In the genomic region with DNA sequence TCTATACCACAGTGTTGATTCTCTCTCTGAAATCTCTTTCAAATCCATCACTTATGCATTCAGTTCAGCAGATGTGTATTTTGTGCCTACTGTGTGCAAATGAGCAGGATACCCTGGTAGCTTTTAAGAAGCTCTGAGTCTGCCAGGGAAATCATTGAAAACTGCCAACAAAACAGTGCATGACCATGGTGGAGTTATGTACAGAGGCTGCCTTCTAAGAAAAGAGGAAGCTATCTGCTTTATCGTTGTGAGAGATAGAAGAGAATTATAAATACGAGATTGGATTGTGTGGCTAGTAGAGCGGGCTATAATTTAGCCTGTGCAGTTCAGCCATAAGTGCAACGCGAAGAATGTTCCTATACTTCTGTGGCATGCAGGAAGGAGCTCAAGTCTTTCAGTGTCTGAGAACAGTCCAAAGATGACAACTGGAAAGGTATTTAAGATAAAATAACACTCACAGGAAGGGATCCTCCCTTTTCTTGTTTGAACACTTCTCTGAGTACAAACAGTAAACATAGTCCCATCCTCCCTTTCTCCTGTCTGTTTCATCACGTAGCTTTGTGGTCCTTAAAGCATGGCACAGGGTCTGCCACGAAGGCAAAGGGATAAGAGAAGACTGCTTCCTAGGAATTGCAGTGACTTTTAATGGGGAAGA, we compare ENCODE assay signal across 12 cellular contexts. TPM values are rescaled to one million over a fixed set of nuclear protein-coding genes. Genes with fewer than 3 reads are reported as not detected.
A peak's percentile ranks its signal among the peaks of the same experiment; 100 is the strongest.
DNase-seq lines count a peak whose midpoint lies in the region; ATAC-seq and TF ChIP-seq lines count a peak whose summit lies in the region.
"Had no signal": no experiment of that assay in that cellular context is flagged by ENCODE, and none has a peak within 500 bp of the region (broad histone marks: within the 10 kb centered on the region; RNA-seq: fewer than 3 reads in every experiment).

No MANE protein-coding gene starts in this region.

- peaks cover 53% of the 10 kb centered on the region for H3K4me1 Mint-ChIP-seq in activated CD8-positive, alpha-beta T cell treated with anti-CD3 and anti-CD28 coated beads, Interleukin-2, amount 10 ng/mL, durations not matched to agents 7 days and 5 days (ENCODE audit: low read depth)

- no peak for TF ChIP-seq RAD21 in liver (IDR thresholded peaks at IDR 0.05)

- peaks cover 7% of the 10 kb centered on the region for H3K36me3 Mint-ChIP-seq in activated CD8-positive, alpha-beta T cell treated with anti-CD3 and anti-CD28 coated beads, Interleukin-2, amount 10 ng/mL, durations not matched to agents 7 days and 5 days (ENCODE audit: low read depth)

- no peak overlapping the region for H3K27ac ChIP-seq in HEK293 (ENCODE audit: extremely low read depth, low read depth, low read length)
- H3K27ac ChIP-seq in liver (ENCODE audit: low read depth in 1 of 2, low read length in 2 of 2), result peak overlapping the region; percentile 15 to 65
- H3K27ac ChIP-seq: RWPE1, thoracic aorta had no signal

- POLR2A ChIA-PET in HEK293 (lab: Yijun Ruan, JAX), result interaction anchor here (1.7 kb wide), 1 partner anchor 517 kb away, joined by 3 read pairs; a partner anchor contains a TSS
- POLR2A ChIA-PET in activated CD8-positive, alpha-beta T cell treated with anti-CD3 and anti-CD28 coated beads, Interleukin-2, amount 10 ng/mL, durations not matched to agents 7 days and 5 days (lab: Charles Lee), result interaction anchor here (0.9 to 5.8 kb wide), 4 partner anchors 9 to 129 kb away, joined by 4 to 29 read pairs (median 5); no protein-coding TSS in a partner anchor

- H3K27ac Mint-ChIP-seq in activated CD8-positive, alpha-beta T cell treated with anti-CD3 and anti-CD28 coated beads, Interleukin-2, amount 10 ng/mL, durations not matched to agents 7 days and 5 days, result peak overlapping the region; percentile 44

- H3K36me3 ChIP-seq in HEK293 (ENCODE audit: control insufficient read depth in 2 of 2, insufficient read depth in 1 of 2, low read length in 2 of 2), result no peaks in the 10 kb centered on the region
- H3K36me3 ChIP-seq in liver (ENCODE audit: control insufficient read depth in 4 of 4, insufficient read depth in 3 of 4, low read depth in 1 of 4, low read length in 3 of 4), result no peaks in the 10 kb centered on the region
- H3K36me3 ChIP-seq: thoracic aorta had no signal

- DNase-seq in AML-193 (lab: John Stamatoyannopoulos, UW), result peak; percentile 18 to 34
- DNase-seq in activated CD8-positive, alpha-beta T cell treated with anti-CD3 and anti-CD28 coated beads, Interleukin-2, amount 10 ng/mL, durations not matched to agents 7 days and 5 days, result no peak
- DNase-seq in dermis blood vessel endothelial cell, result no peak
- no peak for DNase-seq in putamen (ENCODE audit: low spot score)
- DNase-seq in mucosa of gallbladder (ENCODE audit: low spot score), result no peak
- DNase-seq in cerebellar cortex (ENCODE audit: low spot score), result no peak
- DNase-seq: NCI-H2227 treated with DMSO at 0.1 percent for 48 hours had no signal

- CTCF ChIA-PET in HEK293 (lab: Yijun Ruan, JAX), result interaction anchor here (0.5 to 5.7 kb wide), 12 partner anchors 9 to 832 kb away, joined by 3 to 45 read pairs (median 3); no protein-coding TSS in a partner anchor
- CTCF ChIA-PET in activated CD8-positive, alpha-beta T cell treated with anti-CD3 and anti-CD28 coated beads, Interleukin-2, amount 10 ng/mL, durations not matched to agents 7 days and 5 days (lab: Charles Lee), result interaction anchor here (0.7 to 7.7 kb wide), 17 partner anchors 10 to 518 kb away, joined by 3 to 174 read pairs (median 4); no protein-coding TSS in a partner anchor

- no peaks in the 10 kb centered on the region for H3K27me3 Mint-ChIP-seq in activated CD8-positive, alpha-beta T cell treated with anti-CD3 and anti-CD28 coated beads, Interleukin-2, amount 10 ng/mL, durations not matched to agents 7 days and 5 days (ENCODE audit: low read depth)

- H3K4me3 Mint-ChIP-seq in activated CD8-positive, alpha-beta T cell treated with anti-CD3 and anti-CD28 coated beads, Interleukin-2, amount 10 ng/mL, durations not matched to agents 7 days and 5 days, result peak overlapping the region; percentile 29

- ATAC-seq in activated CD8-positive, alpha-beta T cell treated with anti-CD3 and anti-CD28 coated beads, Interleukin-2, amount 10 ng/mL, durations not matched to agents 7 days and 5 days, result no peak
- ATAC-seq: HCT116 had no signal

- H3K4me1 ChIP-seq in HEK293 (ENCODE audit: control insufficient read depth, insufficient read depth, low read length) (peaks cover 12% of the 10 kb centered on the region; the same call in 1 of the 2 replicates), liver (ENCODE audit: control insufficient read depth in 4 of 4, insufficient read depth in 4 of 4, low read length in 3 of 4) (peaks cover 3 to 54% (median 38%) of the 10 kb centered on the region in 4 donors)

- TF ChIP-seq CTCF in HEK293 (tag by site-specific recombination; IDR thresholded peaks at IDR 0.05) (no peak), liver (IDR thresholded peaks at IDR 0.05; ENCODE audit: low read depth, low read length, missing input control) (no peak)

- no peak overlapping the region for H3K4me3 ChIP-seq in HEK293 (ENCODE audit: low read depth, low read length)
- H3K4me3 ChIP-seq in liver (ENCODE audit: low read depth in 1 of 3, low read length in 3 of 3), result no peak overlapping the region
- H3K4me3 ChIP-seq: thoracic aorta had no signal

- no peaks in the 10 kb centered on the region for H3K27me3 ChIP-seq in liver (ENCODE audit: control insufficient read depth in 4 of 4, insufficient read depth in 4 of 4, low read length in 3 of 4)

- H3K9me3 Mint-ChIP-seq in activated CD8-positive, alpha-beta T cell treated with anti-CD3 and anti-CD28 coated beads, Interleukin-2, amount 10 ng/mL, durations not matched to agents 7 days and 5 days (ENCODE audit: insufficient read depth), result no peaks in the 10 kb centered on the region

- peak overlapping the region; percentile 12 to 14 for H3K9ac ChIP-seq in liver (ENCODE audit: low read depth in 1 of 2, low read length in 2 of 2)

- H3K9me3 ChIP-seq in HEK293 (ENCODE audit: control insufficient read depth, insufficient read depth, low read depth, low read length), result no peaks in the 10 kb centered on the region
- H3K9me3 ChIP-seq in liver (ENCODE audit: control insufficient read depth in 4 of 4, low read length in 3 of 4), result no peaks in the 10 kb centered on the region
- H3K9me3 ChIP-seq: thoracic aorta had no signal

- 50% methylated on average over 7 of the region's 7 CpGs for WGBS in liver

TF ChIP-seq in HEK293, 187 proteins besides CTCF, POLR2A, EP300 and RAD21:
- no peak for TF ChIP-seq ZBTB48 (tag by site-specific recombination; IDR thresholded peaks at IDR 0.05)
- TF ChIP-seq WT1 (tag by site-specific recombination; IDR thresholded peaks at IDR 0.05), result peak; percentile 98

TF ChIP-seq in liver, 16 proteins besides CTCF, POLR2A, EP300 and RAD21:
- TF ChIP-seq TAF1 (conservative IDR thresholded peaks at IDR 0.05) (no peak), SP1 (IDR thresholded peaks at IDR 0.05) (no peak), FOXA2 (IDR thresholded peaks at IDR 0.05) (no peak), YY1 (IDR thresholded peaks at IDR 0.05) (no peak), RXRA (IDR thresholded peaks at IDR 0.05) (no peak)
- TF ChIP-seq, protein P1, sequence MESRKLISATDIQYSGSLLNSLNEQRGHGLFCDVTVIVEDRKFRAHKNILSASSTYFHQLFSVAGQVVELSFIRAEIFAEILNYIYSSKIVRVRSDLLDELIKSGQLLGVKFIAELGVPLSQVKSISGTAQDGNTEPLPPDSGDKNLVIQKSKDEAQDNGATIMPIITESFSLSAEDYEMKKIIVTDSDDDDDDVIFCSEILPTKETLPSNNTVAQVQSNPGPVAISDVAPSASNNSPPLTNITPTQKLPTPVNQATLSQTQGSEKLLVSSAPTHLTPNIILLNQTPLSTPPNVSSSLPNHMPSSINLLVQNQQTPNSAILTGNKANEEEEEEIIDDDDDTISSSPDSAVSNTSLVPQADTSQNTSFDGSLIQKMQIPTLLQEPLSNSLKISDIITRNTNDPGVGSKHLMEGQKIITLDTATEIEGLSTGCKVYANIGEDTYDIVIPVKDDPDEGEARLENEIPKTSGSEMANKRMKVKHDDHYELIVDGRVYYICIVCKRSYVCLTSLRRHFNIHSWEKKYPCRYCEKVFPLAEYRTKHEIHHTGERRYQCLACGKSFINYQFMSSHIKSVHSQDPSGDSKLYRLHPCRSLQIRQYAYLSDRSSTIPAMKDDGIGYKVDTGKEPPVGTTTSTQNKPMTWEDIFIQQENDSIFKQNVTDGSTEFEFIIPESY (IDR thresholded peaks at IDR 0.05), result no peak
- TF ChIP-seq, protein P2, sequence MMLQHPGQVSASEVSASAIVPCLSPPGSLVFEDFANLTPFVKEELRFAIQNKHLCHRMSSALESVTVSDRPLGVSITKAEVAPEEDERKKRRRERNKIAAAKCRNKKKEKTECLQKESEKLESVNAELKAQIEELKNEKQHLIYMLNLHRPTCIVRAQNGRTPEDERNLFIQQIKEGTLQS (IDR thresholded peaks at IDR 0.05), result no peak

RNA-seq across cellular contexts. Expression of a gene that starts 4.4 kb away (rescaled TPM):
- 10 to 100 TPM; 18.8 to 21.8 TPM for total RNA-seq in activated CD8-positive, alpha-beta T cell treated with anti-CD3 and anti-CD28 coated beads, Interleukin-2, amount 10 ng/mL, durations not matched to agents 7 days and 5 days
- total RNA-seq in liver (10 to 100 TPM; 19.0 to 30.7 TPM), dermis blood vessel endothelial cell (44.1 and 44.6 TPM in 2 replicates), mucosa of gallbladder (23.1 TPM)
- polyA plus RNA-seq in liver, result 1 to 10 TPM; 4.8 to 8.5 TPM

Comparison
In these comparisons a context has a peak if more than half of its experiments do, and no peak if none do; other contexts are left out.
1. DNase-seq: peak in AML-193 (2 of 2); none in activated CD8-positive, alpha-beta T cell treated with anti-CD3 and anti-CD28 coated beads, Interleukin-2, amount 10 ng/mL, durations not matched to agents 7 days and 5 days (single experiment), dermis blood vessel endothelial cell (single experiment), putamen (single experiment), mucosa of gallbladder (single experiment) and cerebellar cortex (single experiment).